Comparison of ENCODE assay signal across 8 cellular contexts in genomic region chr12:108563135-108563803, GRCh38. TPM values are rescaled to one million over a fixed set of nuclear protein-coding genes. Genes with fewer than 3 reads are reported as not detected.
DNase-seq lines count a peak whose midpoint lies in the region; ATAC-seq, FAIRE-seq and TF ChIP-seq lines count a peak whose summit lies in the region.

No MANE protein-coding gene starts in this region.

- FAIRE-seq in kidney (lab: Jason Lieb, UNC), result no peak

- peak overlapping the region; percentile 88 to 97 for H3K9ac ChIP-seq in kidney (ENCODE audit: low read length in 2 of 2)

- no peaks in the 10 kb centered on the region for H3K9me3 ChIP-seq in kidney (ENCODE audit: control insufficient read depth in 1 of 2, low read length in 2 of 2)

- peak overlapping the region; percentile 87 to 92 for H3K4me3 ChIP-seq in kidney (ENCODE audit: low read length in 2 of 2)

- H3K4me1 ChIP-seq in kidney (ENCODE audit: control insufficient read depth in 1 of 2, insufficient read depth in 1 of 2, low read depth in 1 of 2, low read length in 2 of 2), result peaks cover 37 to 41% of the 10 kb centered on the region in 2 donors

- DNase-seq in GM13977 (ENCODE audit: low spot score) (peak; percentile 80), NCI-H345 (lab: John Stamatoyannopoulos, UW) (peak; percentile 85), kidney (peak; percentile 91)
- peak; percentile 54 to 76 (median 69) for DNase-seq in activated CD4-positive, CD25-positive, alpha-beta regulatory T cell (lab: John Stamatoyannopoulos, UW)
- peak; percentile 84 for DNase-seq in central memory CD4-positive, alpha-beta T cell
- peak; percentile 68 to 71 for DNase-seq in stimulated activated CD4-positive, alpha-beta T cell treated with anti-CD3 and anti-CD28 coated beads, Interleukin-15, amount 100 ng/mL, for 1 hour (ENCODE audit: low read depth in 1 of 2, low spot score in 1 of 2)

- H3K27ac ChIP-seq in kidney (ENCODE audit: low read depth in 2 of 2, low read length in 2 of 2), result peak overlapping the region; percentile 85 to 86

- H3K36me3 ChIP-seq in kidney (ENCODE audit: control insufficient read depth in 1 of 2, insufficient read depth in 2 of 2, low read length in 2 of 2), result peaks cover 31 to 37% of the 10 kb centered on the region in 2 donors

- intact Hi-C loops in kidney (cut with DNase I), result no loop called here

- ATAC-seq in HG03159 (IDR thresholded peaks at IDR 0.05; ENCODE audit: unreplicated experiment) (peak; percentile 36), HG03025 (IDR thresholded peaks at IDR 0.05; ENCODE audit: low FRiP score, unreplicated experiment) (no peak)

- TF ChIP-seq CTCF in GM13977 (IDR thresholded peaks at IDR 0.05; ENCODE audit: extremely low read depth, insufficient read depth, missing control alignments) (peak; percentile 91), kidney (IDR thresholded peaks at IDR 0.05; ENCODE audit: borderline replicate concordance, extremely low read depth, insufficient read depth) (peak; percentile 87)

- in situ Hi-C loops in GM13977 (cut with MboI; ENCODE audit: low pct_unique_long_range_greater_than_20kb, low sequenced_read_pairs, unreplicated experiment), result loop anchor here (5.0 kb wide), 1 partner anchor 239 kb away; no protein-coding TSS in a partner anchor

RNA-seq across cellular contexts. Expression of gene ISCU, which starts 0.9 kb away (rescaled TPM):
- 183 TPM for total RNA-seq in kidney
- 511 TPM for polyA plus RNA-seq in kidney (ENCODE audit: insufficient read depth, low read depth, low replicate concordance)

RNA-seq across cellular contexts. Expression of gene SART3, which starts 2.3 kb away (rescaled TPM):
- total RNA-seq in kidney, result 59.1 TPM
- 14.9 TPM for polyA plus RNA-seq in kidney (ENCODE audit: insufficient read depth, low read depth, low replicate concordance)

RNA-seq across cellular contexts. Expression of gene TMEM119, which starts 34.6 kb away (rescaled TPM):
- total RNA-seq in kidney, result 15.8 TPM
- 4.1 TPM for polyA plus RNA-seq in kidney (ENCODE audit: insufficient read depth, low read depth, low replicate concordance)

RNA-seq across cellular contexts. Expression of gene FICD, which starts 48.2 kb away (rescaled TPM):
- 8.5 TPM for total RNA-seq in kidney
- 5.1 TPM for polyA plus RNA-seq in kidney (ENCODE audit: insufficient read depth, low read depth, low replicate concordance)
